ENCODE assay signal across 15 cellular contexts in the genomic region with DNA sequence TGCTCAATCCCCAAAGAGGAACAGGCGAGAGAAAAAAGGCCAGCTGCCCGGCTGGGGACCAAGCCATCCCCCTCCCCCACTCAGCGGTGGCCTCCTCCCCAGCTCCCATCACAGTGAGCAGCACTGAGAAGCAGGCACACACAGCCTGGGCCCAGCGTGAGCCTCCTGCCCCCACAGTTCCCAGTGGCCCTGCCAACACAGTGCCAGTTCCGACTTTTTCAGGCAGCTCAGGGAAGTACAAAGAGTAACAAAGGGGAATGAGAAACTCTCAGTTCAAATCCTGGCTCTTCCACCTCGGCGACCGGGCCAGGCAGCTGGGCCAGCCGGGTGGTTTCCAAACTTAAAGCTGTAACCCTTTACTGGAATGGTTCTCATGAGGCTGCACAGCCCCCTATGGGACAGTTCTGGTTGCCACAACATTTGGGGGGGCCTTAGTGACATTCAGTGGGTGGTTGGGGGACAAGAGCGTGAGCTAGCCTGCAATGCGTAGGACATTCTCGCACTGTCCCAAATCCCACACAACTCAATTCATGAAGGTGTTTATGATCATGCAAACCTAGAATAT. TPM values are rescaled to one million over a fixed set of nuclear protein-coding genes. Genes with fewer than 3 reads are reported as not detected.
DNase-seq lines count a peak whose midpoint lies in the region; ATAC-seq, FAIRE-seq and TF ChIP-seq lines count a peak whose summit lies in the region.
"Had no signal": no experiment of that assay in that cellular context is flagged by ENCODE, and none has a peak within 500 bp of the region (broad histone marks: within the 10 kb centered on the region; RNA-seq: fewer than 3 reads in every experiment).

No MANE protein-coding gene starts in this region.

- ATAC-seq in K562 = no peak
- ATAC-seq in mucosa of descending colon = no peak
- no peak for ATAC-seq in activated T-cell treated with anti-CD3 and anti-CD28 coated beads, Interleukin-2, amount 50 U/mL, for 72 hours (replicated peaks in 1 of 2)
- ATAC-seq: effector memory CD8-positive, alpha-beta T cell had no signal

- no peak for TF ChIP-seq EP300 in K562 (IDR thresholded peaks at IDR 0.05; ENCODE audit: low read length)

- no peak overlapping the region for H3K56ac ChIP-seq in H9 (ENCODE audit: insufficient read length, low read depth, low read length)

- H3K23me2 ChIP-seq in H9 (ENCODE audit: insufficient read length, low read depth, low read length, poor library complexity, severe bottlenecking) = peaks cover 3% of the 10 kb centered on the region

- peaks cover 8% of the 10 kb centered on the region; the same call in 1 of the 2 replicates for H3K4me1 ChIP-seq in H9 (ENCODE audit: insufficient read depth, low read length)
- peaks cover 23 to 75% of the 10 kb centered on the region in 2 experiments; a peak in 4 of 5 replicates for H3K4me1 ChIP-seq in K562 (replicated peaks in 1 of 2; ENCODE audit: control insufficient read depth in 2 of 2, insufficient read depth in 2 of 2, low read length in 2 of 2)
- peaks cover 18% of the 10 kb centered on the region for H3K4me1 ChIP-seq in mucosa of descending colon (ENCODE audit: low read depth)

- H2BK15ac ChIP-seq in H9 (ENCODE audit: low read depth, low read length) = no peak overlapping the region

- H3K18ac ChIP-seq in H9 (ENCODE audit: insufficient read length, low read depth, low read length) = no peak overlapping the region

- no peak overlapping the region for H2BK12ac ChIP-seq in H9 (ENCODE audit: insufficient read length, low read depth, low read length)

- H4K91ac ChIP-seq in H9 (ENCODE audit: insufficient read length, low read depth, low read length) = no peak overlapping the region

- no peak overlapping the region for H2BK120ac ChIP-seq in H9 (ENCODE audit: low read depth, low read length, poor library complexity, severe bottlenecking)

- BruUV-seq in K562 (replicated peaks; lab: Mats Ljungman, UMichigan) = no TSS peak

- intact Hi-C loops in K562 (cut with micrococcal nuclease) (loop anchor here (1.0 kb wide), 1 partner anchor 27 kb away; no protein-coding TSS in a partner anchor), mucosa of descending colon (cut with DNase I, micrococcal nuclease) (no loop called here)

- no peak overlapping the region for H2AFZ ChIP-seq in H9 (ENCODE audit: low read length)
- no peak overlapping the region for H2AFZ ChIP-seq in K562 (ENCODE audit: low read depth, low read length)

- no peaks in the 10 kb centered on the region; the same call in 1 of the 2 replicates for H3K27me3 Mint-ChIP-seq in H9 (ENCODE audit: low read depth)
- H3K27me3 Mint-ChIP-seq in activated T-cell treated with anti-CD3 and anti-CD28 coated beads, Interleukin-2, amount 50 U/mL, for 72 hours (ENCODE audit: low read depth) = no peaks in the 10 kb centered on the region
- H3K27me3 Mint-ChIP-seq: effector memory CD8-positive, alpha-beta T cell had no signal

- H3K27ac Mint-ChIP-seq in H9 = peak overlapping the region; percentile 46 to 91 (median 85); a peak in 6 of 7 replicates
- H3K27ac Mint-ChIP-seq in activated T-cell treated with anti-CD3 and anti-CD28 coated beads, Interleukin-2, amount 50 U/mL, for 72 hours = no peak overlapping the region
- H3K27ac Mint-ChIP-seq: effector memory CD8-positive, alpha-beta T cell had no signal

- H3K27me3 ChIP-seq in H9 (ENCODE audit: insufficient read depth, low read length) (no peaks in the 10 kb centered on the region), K562 (ENCODE audit: control insufficient read depth in 2 of 2, insufficient read depth in 2 of 2, low read length in 2 of 2) (no peaks in the 10 kb centered on the region), layer of hippocampus (ENCODE audit: control insufficient read depth, insufficient read depth, low read length) (no peaks in the 10 kb centered on the region)
- H3K27me3 ChIP-seq: ovary had no signal

- H2BK5ac ChIP-seq in H9 (ENCODE audit: insufficient read length, low read length) = no peak overlapping the region

- H3K14ac ChIP-seq in H9 (ENCODE audit: insufficient read depth, low read length) = no peak overlapping the region

- H3K4ac ChIP-seq in H9 (ENCODE audit: low read depth, low read length) = no peak overlapping the region

- H3K79me2 ChIP-seq in H9 (ENCODE audit: insufficient read depth, low read length) (no peaks in the 10 kb centered on the region), K562 (ENCODE audit: control insufficient read depth, insufficient read depth, low read length) (no peaks in the 10 kb centered on the region)

- H3K9me3 ChIP-seq in H9 (ENCODE audit: control insufficient read depth, low read depth, low read length) (no peaks in the 10 kb centered on the region), K562 (replicated peaks; ENCODE audit: control insufficient read depth, insufficient read depth, low read depth, low read length) (peaks cover 1% of the 10 kb centered on the region; the same call in 1 of the 2 replicates), mucosa of descending colon (no peaks in the 10 kb centered on the region)
- H3K9me3 ChIP-seq: HAP-1, ovary had no signal

- peaks cover 4 to 6% (median 5%) of the 10 kb centered on the region in 3 experiments; a peak in 6 of 7 replicates for H3K36me3 Mint-ChIP-seq in H9 (ENCODE audit: insufficient read depth in 1 of 3, low read depth in 3 of 3)
- peaks cover 0 to 2% of the 10 kb centered on the region in 2 donors for H3K36me3 Mint-ChIP-seq in activated T-cell treated with anti-CD3 and anti-CD28 coated beads, Interleukin-2, amount 50 U/mL, for 72 hours (ENCODE audit: insufficient read depth in 2 of 2)

- in situ Hi-C loops in K562 (cut with MboI) = loop anchor here (5.0 to 25.0 kb wide), 2 partner anchors 33 to 622 kb away; partner anchors contain the start of genes RNF168 and SMCO1

- WGBS in H9 (ENCODE audit: extremely low coverage, insufficient read length, low lambda C conversion rate) = no CpG with 5 or more reads among the region's 12 CpGs
- 69% methylated on average over 11 of the region's 12 CpGs for WGBS in K562 (ENCODE audit: insufficient coverage, low coverage, missing lambda C conversion rate)

- H3K4me1 Mint-ChIP-seq in H9 = peaks cover 49 to 74% of the 10 kb centered on the region in 2 experiments
- peaks cover 7% of the 10 kb centered on the region for H3K4me1 Mint-ChIP-seq in activated T-cell treated with anti-CD3 and anti-CD28 coated beads, Interleukin-2, amount 50 U/mL, for 72 hours (ENCODE audit: low read depth)

- H3K79me1 ChIP-seq in H9 (ENCODE audit: insufficient read depth, low read depth, low read length, poor library complexity, severe bottlenecking) = peaks cover 3% of the 10 kb centered on the region

- H3K9ac ChIP-seq in H9 (ENCODE audit: extremely low read depth, insufficient read length, low read length) (no peak overlapping the region), K562 (ENCODE audit: insufficient read depth in 1 of 2, low read depth in 2 of 2, low read length in 2 of 2) (peak overlapping the region in 1 of 2 experiments; percentile 11; a peak in 2 of 4 replicates)

- CTCF ChIA-PET in K562 (lab: Yijun Ruan, JAX; ENCODE audit: low intra/inter-chr PET ratio) = no interaction called here

- H3K4me3 Mint-ChIP-seq in H9 = peak overlapping the region in 1 of 2 experiments; percentile 35; a peak in 1 of 5 replicates
- no peak overlapping the region for H3K4me3 Mint-ChIP-seq in activated T-cell treated with anti-CD3 and anti-CD28 coated beads, Interleukin-2, amount 50 U/mL, for 72 hours
- H3K4me3 Mint-ChIP-seq: CD14-positive monocyte; effector memory CD8-positive, alpha-beta T cell had no signal

- H3K4me2 ChIP-seq in H9 (ENCODE audit: insufficient read depth, insufficient read length, low read length) (no peak overlapping the region), K562 (ENCODE audit: insufficient read depth, low read length) (no peak overlapping the region)

- DNase-seq in H9 = no peak
- peak in 1 of 4 experiments; percentile 36 for DNase-seq in K562 (ENCODE audit: extremely low read depth in 1 of 4, low spot score in 3 of 4)
- DNase-seq in skeletal muscle cell (ENCODE audit: low read depth) = no peak
- no peak for DNase-seq in mucosa of descending colon
- no peak for DNase-seq in activated T-cell treated with anti-CD3 and anti-CD28 coated beads, Interleukin-2, amount 50 U/mL, for 72 hours
- no peak for DNase-seq in NCI-H1092 (lab: John Stamatoyannopoulos, UW)
- DNase-seq in GDM1 (lab: John Stamatoyannopoulos, UW) = no peak
- DNase-seq: activated CD4-positive, CD25-positive, alpha-beta regulatory T cell treated with anti-CD3 and anti-CD28 coated beads, Interleukin-2, amount 50 U/mL, for 72 hours; effector memory CD8-positive, alpha-beta T cell; MM.1S; ovary; stimulated activated CD4-positive, alpha-beta T cell treated with anti-CD3 and anti-CD28 coated beads, Interleukin-1b, Interleukin-23, amount 100 ng/mL, for 48 hours had no signal

- no peak overlapping the region for H3K27ac ChIP-seq in H9 (ENCODE audit: insufficient read length, low read depth, low read length)
- H3K27ac ChIP-seq in K562 (ENCODE audit: extremely low read depth, low read depth, low read length) = no peak overlapping the region
- H3K27ac ChIP-seq in layer of hippocampus (ENCODE audit: low read depth, low read length) = peak overlapping the region; percentile 27
- H3K27ac ChIP-seq: ovary had no signal

- H3K4me3 ChIP-seq in K562 = no peak overlapping the region
- peak overlapping the region; percentile 25 for H3K4me3 ChIP-seq in skeletal muscle cell (ENCODE audit: low read depth, low read length)
- no peak overlapping the region for H3K4me3 ChIP-seq in mucosa of descending colon
- H3K4me3 ChIP-seq: HAP-1, ovary had no signal

- H3T11ph ChIP-seq in H9 (ENCODE audit: low read length) = no peak overlapping the region

- TF ChIP-seq POLR2A in K562 (conservative IDR thresholded peaks at IDR 0.05) = no peak

- no peak overlapping the region for H4K5ac ChIP-seq in H9 (ENCODE audit: insufficient read length, low read depth, low read length)

- no peaks in the 10 kb centered on the region for H3K9me3 Mint-ChIP-seq in H9
- H3K9me3 Mint-ChIP-seq in activated T-cell treated with anti-CD3 and anti-CD28 coated beads, Interleukin-2, amount 50 U/mL, for 72 hours = no peaks in the 10 kb centered on the region
- H3K9me3 Mint-ChIP-seq: effector memory CD8-positive, alpha-beta T cell had no signal

- FAIRE-seq in K562 (lab: Jason Lieb, UNC) = no peak

- POLR2A ChIA-PET in K562 (lab: Yijun Ruan, JAX) = interaction anchor here (0.6 to 2.3 kb wide), 6 partner anchors 13 to 278 kb away, joined by 3 to 10 read pairs (median 4); partner anchors contain the start of gene TNK2

- no peak for TF ChIP-seq RAD21 in K562 (CRISPR knock-in tag; conservative IDR thresholded peaks at IDR 0.05 in 1 of 2, IDR thresholded peaks at IDR 0.05 in 1 of 2)

- no peak overlapping the region for H4K8ac ChIP-seq in H9 (replicated peaks; ENCODE audit: insufficient read length, low read depth, low read length)

- no peak overlapping the region for H2AK5ac ChIP-seq in H9 (ENCODE audit: insufficient read length, low read length)

- peak; percentile 35; the same call in 2 of the 3 replicates for TF ChIP-seq CTCF in H9 (conservative IDR thresholded peaks at IDR 0.05)
- peak; percentile 30 to 51 (median 47); a peak in 5 of 6 replicates for TF ChIP-seq CTCF in K562 (IDR thresholded peaks at IDR 0.05 in 2 of 3, conservative IDR thresholded peaks at IDR 0.05 in 1 of 3; ENCODE audit: insufficient read depth in 2 of 3, low read depth in 1 of 3, low read length in 3 of 3)
- no peak for TF ChIP-seq CTCF in mucosa of descending colon (IDR thresholded peaks at IDR 0.05)

- H3K36me3 ChIP-seq in K562 (ENCODE audit: control insufficient read depth, insufficient read depth, low read length) = peaks cover 4% of the 10 kb centered on the region; the same call in 1 of the 3 replicates
- no peaks in the 10 kb centered on the region for H3K36me3 ChIP-seq in mucosa of descending colon (ENCODE audit: low read depth)
- H3K36me3 ChIP-seq: ovary had no signal

- peaks cover 4% of the 10 kb centered on the region for H3K9me1 ChIP-seq in K562 (ENCODE audit: control insufficient read depth, insufficient read depth, low read length)

- H3K23ac ChIP-seq in H9 (ENCODE audit: insufficient read length, low read depth, low read length) = no peak overlapping the region

- H2BK20ac ChIP-seq in H9 (ENCODE audit: low read depth, low read length, poor library complexity, severe bottlenecking) = no peak overlapping the region

- H4K20me1 ChIP-seq in H9 (ENCODE audit: control insufficient read depth, insufficient read depth, insufficient read length) (no peaks in the 10 kb centered on the region), K562 (replicated peaks; ENCODE audit: control insufficient read depth, insufficient read depth, low read length) (peaks cover 2% of the 10 kb centered on the region; the same call in 1 of the 2 replicates)

RNA-seq across cellular contexts. Expression of gene TNK2, which starts 18.4 kb away (rescaled TPM):
- total RNA-seq in H9 (2021) = 34.5 and 35.3 TPM in 2 replicates
- total RNA-seq in K562 (2011; cell fraction: chromatin; rRNA removed; ENCODE audit: low replicate concordance) = 20.1 and 59.7 TPM in 2 replicates
- 29.2 and 29.7 TPM in 2 replicates for total RNA-seq in K562 (2011; cell fraction: nucleolus; rRNA removed)
- total RNA-seq in K562 (2011; cell fraction: nucleoplasm; rRNA removed) = 20.2 and 23.4 TPM in 2 replicates
- total RNA-seq in K562 (2014; rRNA removed) = 10.9 and 15.3 TPM in 2 replicates
- total RNA-seq in K562 (2014; rRNA removed; fragmentation: Illumina TruSeq; extraction: Trizol) = 2.3 and 2.4 TPM in 2 replicates
- total RNA-seq in K562 (2015; rRNA removed; fragmentation: Illumina TruSeq; extraction: Trizol) = 8.2 TPM in 2 replicates
- 22.8 and 33.8 TPM in 2 replicates for total RNA-seq in K562 (2021)
- polyA plus RNA-seq in K562 (2011; rRNA removed) = 5.3 and 6.4 TPM in 2 replicates
- polyA plus RNA-seq in K562 (2011; cell fraction: cytosol; rRNA removed) = 5.6 and 14.8 TPM in 2 replicates
- 34.5 and 55.3 TPM in 2 replicates for polyA plus RNA-seq in K562 (2011; cell fraction: nucleus; rRNA removed)
- 13.8 and 19.9 TPM in 2 replicates for polyA plus RNA-seq in K562 (2012)
- polyA plus RNA-seq in K562 (2014; fragmentation: Illumina TruSeq; extraction: Trizol) = 6.5 and 13.2 TPM in 2 replicates
- under 1 TPM; 0.03 to 0.14 TPM for polyA plus RNA-seq in K562 (2014; fragmentation: Nextera tagmentation; extraction: Ambion mirVana)
- polyA plus RNA-seq in K562 (2014; rRNA removed) = 17.6 and 18.8 TPM in 2 replicates
- 2.9 and 5.0 TPM in 2 replicates for polyA minus RNA-seq in K562 (2011; rRNA and poly(A)+ RNA removed)
- polyA minus RNA-seq in K562 (2011; cell fraction: cytosol; rRNA and poly(A)+ RNA removed) = 10.4 and 17.2 TPM in 2 replicates
- polyA minus RNA-seq in K562 (2011; cell fraction: nucleus; rRNA and poly(A)+ RNA removed) = 9.0 and 9.8 TPM in 2 replicates
- total RNA-seq in mucosa of descending colon = 10 to 100 TPM; 16.8 to 61.1 (median 28.0) TPM
- total RNA-seq in activated T-cell treated with anti-CD3 and anti-CD28 coated beads, Interleukin-2, amount 50 U/mL, for 72 hours = 100 to 1,000 TPM in 1 of 2 donors, 10 to 100 TPM in 1; 94.8 to 112 TPM
